In the genomic region with DNA sequence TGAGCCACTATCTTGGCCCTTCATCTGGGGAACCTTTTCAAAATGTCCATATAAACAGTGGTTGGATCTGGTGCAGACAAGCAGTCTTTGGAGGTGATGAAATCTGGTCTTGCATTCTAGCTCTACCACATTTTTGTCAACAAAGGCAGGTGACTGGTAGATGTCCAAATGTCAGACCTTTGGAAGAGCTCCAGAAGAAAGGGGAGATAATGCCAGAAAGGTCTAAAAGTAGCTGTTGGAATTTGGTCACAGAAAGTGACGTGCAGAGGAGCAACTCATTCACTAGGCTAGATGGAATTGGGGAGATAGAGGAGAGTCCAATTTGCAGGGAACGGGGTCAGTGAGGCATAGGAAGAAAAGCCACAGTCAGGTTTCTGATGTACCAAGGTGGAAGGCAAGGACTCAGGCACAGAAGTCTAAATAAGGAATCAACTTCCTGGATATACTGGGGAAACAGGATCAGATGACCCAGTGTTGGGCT, we compare ENCODE assay signal across 18 cellular contexts. TPM values are rescaled to one million over a fixed set of nuclear protein-coding genes. Genes with fewer than 3 reads are reported as not detected.
DNase-seq lines count a peak whose midpoint lies in the region; ATAC-seq and TF ChIP-seq lines count a peak whose summit lies in the region.
"Had no signal": no experiment of that assay in that cellular context is flagged by ENCODE, and none has a peak within 500 bp of the region (broad histone marks: within the 10 kb centered on the region; RNA-seq: fewer than 3 reads in every experiment).

No MANE protein-coding gene starts in this region.

- no peak for TF ChIP-seq CTCF in Caco-2 (IDR thresholded peaks at IDR 0.05; ENCODE audit: insufficient read depth in 1 of 2, low read depth in 1 of 2, low read length in 1 of 2, severe bottlenecking in 1 of 2, unreplicated experiment in 1 of 2)
- TF ChIP-seq CTCF in vagina (IDR thresholded peaks at IDR 0.05), result no peak
- TF ChIP-seq CTCF in H9 (conservative IDR thresholded peaks at IDR 0.05), result no peak

- no peak overlapping the region for H4K91ac ChIP-seq in H9 (ENCODE audit: insufficient read length, low read depth, low read length)

- H3K27me3 Mint-ChIP-seq in Caco-2 (ENCODE audit: insufficient read depth, unreplicated experiment), result no peaks in the 10 kb centered on the region
- H3K27me3 Mint-ChIP-seq in activated CD8-positive, alpha-beta T cell treated with anti-CD3 and anti-CD28 coated beads, Interleukin-2, amount 10 ng/mL, durations not matched to agents 7 days and 5 days (ENCODE audit: low read depth), result peaks cover 4% of the 10 kb centered on the region
- peaks cover 2% of the 10 kb centered on the region for H3K27me3 Mint-ChIP-seq in H9 (ENCODE audit: low read depth)

- H3K4me3 ChIP-seq in Caco-2 (ENCODE audit: low read depth, low read length), result no peak overlapping the region
- H3K4me3 ChIP-seq in mesendoderm (ENCODE audit: low read length), result no peak overlapping the region
- no peak overlapping the region for H3K4me3 ChIP-seq in vagina

- no peak overlapping the region for H2BK20ac ChIP-seq in H9 (ENCODE audit: low read depth, low read length, poor library complexity, severe bottlenecking)

- H3K36me3 Mint-ChIP-seq in Caco-2 (ENCODE audit: insufficient read depth, unreplicated experiment) (peaks cover 13% of the 10 kb centered on the region), H9 (ENCODE audit: insufficient read depth in 1 of 3, low read depth in 3 of 3) (no peaks in the 10 kb centered on the region)
- H3K36me3 Mint-ChIP-seq in activated naive CD4-positive, alpha-beta T cell treated with anti-CD3 and anti-CD28 coated beads, Interleukin-2, amount 50 U/mL, for 72 hours, result no peaks in the 10 kb centered on the region
- H3K36me3 Mint-ChIP-seq in activated CD8-positive, alpha-beta T cell treated with anti-CD3 and anti-CD28 coated beads, Interleukin-2, amount 10 ng/mL, durations not matched to agents 7 days and 5 days (ENCODE audit: low read depth), result no peaks in the 10 kb centered on the region
- H3K36me3 Mint-ChIP-seq: natural killer cell treated with Interleukin-12 subunit alpha and Interleukin-12 subunit beta and Interleukin-15 and Interleukin-18, amount 100 ng/mL, for 72 hours had no signal

- H3K9me3 Mint-ChIP-seq in Caco-2 (ENCODE audit: unreplicated experiment), result peaks cover 9% of the 10 kb centered on the region
- no peaks in the 10 kb centered on the region for H3K9me3 Mint-ChIP-seq in activated naive CD4-positive, alpha-beta T cell treated with anti-CD3 and anti-CD28 coated beads, Interleukin-2, amount 50 U/mL, for 72 hours
- no peaks in the 10 kb centered on the region for H3K9me3 Mint-ChIP-seq in activated CD8-positive, alpha-beta T cell treated with anti-CD3 and anti-CD28 coated beads, Interleukin-2, amount 10 ng/mL, durations not matched to agents 7 days and 5 days (ENCODE audit: insufficient read depth)
- H3K9me3 Mint-ChIP-seq in H9, result no peaks in the 10 kb centered on the region; a peak in 1 of 5 replicates
- H3K9me3 Mint-ChIP-seq: mesothelial cell of epicardium; natural killer cell treated with Interleukin-12 subunit alpha and Interleukin-12 subunit beta and Interleukin-15 and Interleukin-18, amount 100 ng/mL, for 72 hours had no signal

- POLR2A ChIA-PET in Caco-2 (lab: Charles Lee), result interaction anchor here (1.0 kb wide), 1 partner anchor 193 kb away, joined by 4 read pairs; the partner anchor contains the start of gene MPP7
- POLR2A ChIA-PET in activated CD8-positive, alpha-beta T cell treated with anti-CD3 and anti-CD28 coated beads, Interleukin-2, amount 10 ng/mL, durations not matched to agents 7 days and 5 days (lab: Charles Lee), result no interaction called here

- H3K79me2 ChIP-seq in mesendoderm (ENCODE audit: control insufficient read depth, insufficient read depth, low read length) (no peaks in the 10 kb centered on the region), H9 (ENCODE audit: insufficient read depth, low read length) (no peaks in the 10 kb centered on the region)

- CTCF ChIA-PET in Caco-2 (lab: Charles Lee), result no interaction called here
- CTCF ChIA-PET in activated CD8-positive, alpha-beta T cell treated with anti-CD3 and anti-CD28 coated beads, Interleukin-2, amount 10 ng/mL, durations not matched to agents 7 days and 5 days (lab: Charles Lee), result interaction anchor here (0.7 kb wide), 1 partner anchor 15 kb away, joined by 4 read pairs; no protein-coding TSS in a partner anchor

- H2BK5ac ChIP-seq in mesendoderm (ENCODE audit: low read length) (no peak overlapping the region), H9 (ENCODE audit: insufficient read length, low read length) (no peak overlapping the region)

- H3K36me3 ChIP-seq in Caco-2 (ENCODE audit: control insufficient read depth, insufficient read depth, low read length) (0 out of 2 replicates have a peak, but pooled peaks cover 2% of the 10 kb centered on the region), mesendoderm (ENCODE audit: control insufficient read depth, insufficient read depth, low read length) (no peaks in the 10 kb centered on the region), vagina (no peaks in the 10 kb centered on the region)

- H3K4me2 ChIP-seq in mesendoderm (ENCODE audit: low read length) (no peak overlapping the region), H9 (ENCODE audit: insufficient read depth, insufficient read length, low read length) (no peak overlapping the region)

- no peak overlapping the region for H2AFZ ChIP-seq in H9 (ENCODE audit: low read length)

- H3K27ac Mint-ChIP-seq in Caco-2 (ENCODE audit: unreplicated experiment), result peak overlapping the region; percentile 55
- H3K27ac Mint-ChIP-seq in activated naive CD4-positive, alpha-beta T cell treated with anti-CD3 and anti-CD28 coated beads, Interleukin-2, amount 50 U/mL, for 72 hours, result no peak overlapping the region
- H3K27ac Mint-ChIP-seq in activated CD8-positive, alpha-beta T cell treated with anti-CD3 and anti-CD28 coated beads, Interleukin-2, amount 10 ng/mL, durations not matched to agents 7 days and 5 days, result no peak overlapping the region
- H3K27ac Mint-ChIP-seq in H9, result no peak overlapping the region
- H3K27ac Mint-ChIP-seq: mesothelial cell of epicardium, T-helper 17 cell had no signal

- BruUV-seq in Caco-2 (replicated peaks; lab: Mats Ljungman, UMichigan), result no TSS peak

- H4K20me1 ChIP-seq in H9 (ENCODE audit: control insufficient read depth, insufficient read depth, insufficient read length), result no peaks in the 10 kb centered on the region

- no peak overlapping the region for H3K4ac ChIP-seq in mesendoderm (ENCODE audit: low read depth, low read length)
- H3K4ac ChIP-seq in H9 (ENCODE audit: low read depth, low read length), result no peak overlapping the region

- no peaks in the 10 kb centered on the region for H3K79me1 ChIP-seq in mesendoderm (ENCODE audit: low read length)
- H3K79me1 ChIP-seq in H9 (ENCODE audit: insufficient read depth, low read depth, low read length, poor library complexity, severe bottlenecking), result no peaks in the 10 kb centered on the region

- H2BK15ac ChIP-seq in mesendoderm (replicated peaks; ENCODE audit: low read depth) (peak overlapping the region; percentile 79), H9 (ENCODE audit: low read depth, low read length) (no peak overlapping the region)

- DNase-seq in Caco-2 (peak; percentile 79 to 82), HuH-7 (ENCODE audit: low spot score) (peak; percentile 29), cerebellar cortex (ENCODE audit: low spot score) (peak; percentile 66), mesendoderm (no peak), vagina (ENCODE audit: extremely low spot score in 2 of 2) (no peak), H9 (no peak)
- DNase-seq in activated naive CD4-positive, alpha-beta T cell treated with anti-CD3 and anti-CD28 coated beads, Interleukin-2, amount 50 U/mL, for 72 hours (ENCODE audit: low spot score in 2 of 2), result no peak
- no peak for DNase-seq in activated CD8-positive, alpha-beta T cell treated with anti-CD3 and anti-CD28 coated beads, Interleukin-2, amount 10 ng/mL, durations not matched to agents 7 days and 5 days
- DNase-seq: activated CD4-positive, alpha-beta T cell treated with anti-CD3 and anti-CD28 coated beads, Interleukin-2, amount 50 U/mL, for 4 hours; activated CD8-positive, alpha-beta memory T cell treated with anti-CD3 and anti-CD28 coated beads, Interleukin-2, amount 50 U/mL, for 48 hours; HCEC 1CT; left cardiac atrium; NCI-H1092; NCI-H2029; T-helper 17 cell had no signal

- H3T11ph ChIP-seq in H9 (ENCODE audit: low read length), result no peak overlapping the region

- no peaks in the 10 kb centered on the region for H3K9me3 ChIP-seq in Caco-2
- no peaks in the 10 kb centered on the region for H3K9me3 ChIP-seq in vagina
- no peaks in the 10 kb centered on the region for H3K9me3 ChIP-seq in H9 (ENCODE audit: control insufficient read depth, low read depth, low read length)

- intact Hi-C loops in Caco-2 (cut with micrococcal nuclease; ENCODE audit: unreplicated experiment) (loop anchor here (1.0 to 10.0 kb wide), 3 partner anchors 36 to 222 kb away; no protein-coding TSS in a partner anchor), vagina (cut with DNase I) (no loop called here)

- H3K23ac ChIP-seq in mesendoderm (ENCODE audit: low read length), result no peak overlapping the region
- no peak overlapping the region for H3K23ac ChIP-seq in H9 (ENCODE audit: insufficient read length, low read depth, low read length)

- H4K8ac ChIP-seq in mesendoderm (ENCODE audit: low read depth, low read length) (no peak overlapping the region), H9 (replicated peaks; ENCODE audit: insufficient read length, low read depth, low read length) (no peak overlapping the region)

- H3K27ac ChIP-seq in mesendoderm (ENCODE audit: low read depth, low read length) (no peak overlapping the region), vagina (no peak overlapping the region), H9 (ENCODE audit: insufficient read length, low read depth, low read length) (no peak overlapping the region)

- peaks cover 68% of the 10 kb centered on the region for H3K4me1 ChIP-seq in Caco-2
- H3K4me1 ChIP-seq in mesendoderm (ENCODE audit: control insufficient read depth, low read depth, low read length), result peaks cover 11% of the 10 kb centered on the region
- H3K4me1 ChIP-seq in vagina, result no peaks in the 10 kb centered on the region
- H3K4me1 ChIP-seq in H9 (ENCODE audit: insufficient read depth, low read length), result no peaks in the 10 kb centered on the region

- ATAC-seq in activated naive CD4-positive, alpha-beta T cell treated with anti-CD3 and anti-CD28 coated beads, Interleukin-2, amount 50 U/mL, for 72 hours, result no peak
- ATAC-seq in activated CD8-positive, alpha-beta T cell treated with anti-CD3 and anti-CD28 coated beads, Interleukin-2, amount 10 ng/mL, durations not matched to agents 7 days and 5 days, result no peak
- ATAC-seq: natural killer cell treated with Interleukin-12 subunit alpha and Interleukin-12 subunit beta and Interleukin-15 and Interleukin-18, amount 100 ng/mL, for 72 hours; T-helper 17 cell had no signal

- no CpG with 5 or more reads among the region's 2 CpGs for WGBS in mesendoderm (ENCODE audit: extremely low coverage, insufficient coverage, low lambda C conversion rate)
- no CpG with 5 or more reads among the region's 2 CpGs for WGBS in H9 (ENCODE audit: extremely low coverage, insufficient read length, low lambda C conversion rate)

- no peak overlapping the region for H2BK12ac ChIP-seq in H9 (ENCODE audit: insufficient read length, low read depth, low read length)

- no peak overlapping the region for H4K5ac ChIP-seq in mesendoderm (ENCODE audit: low read length)
- no peak overlapping the region for H4K5ac ChIP-seq in H9 (ENCODE audit: insufficient read length, low read depth, low read length)

- H3K18ac ChIP-seq in mesendoderm (ENCODE audit: low read length) (no peak overlapping the region), H9 (ENCODE audit: insufficient read length, low read depth, low read length) (no peak overlapping the region)

- H3K23me2 ChIP-seq in H9 (ENCODE audit: insufficient read length, low read depth, low read length, poor library complexity, severe bottlenecking), result no peaks in the 10 kb centered on the region

- H3K56ac ChIP-seq in mesendoderm (ENCODE audit: low read length) (no peak overlapping the region), H9 (ENCODE audit: insufficient read length, low read depth, low read length) (no peak overlapping the region)

- H2BK120ac ChIP-seq in mesendoderm (ENCODE audit: low read depth, low read length) (no peak overlapping the region), H9 (ENCODE audit: low read depth, low read length, poor library complexity, severe bottlenecking) (no peak overlapping the region)

- no peaks in the 10 kb centered on the region for H3K27me3 ChIP-seq in Caco-2 (replicated peaks; ENCODE audit: control insufficient read depth, insufficient read depth, low read length)
- no peaks in the 10 kb centered on the region for H3K27me3 ChIP-seq in mesendoderm (ENCODE audit: insufficient read depth, low read length, poor library complexity)
- no peaks in the 10 kb centered on the region for H3K27me3 ChIP-seq in vagina
- H3K27me3 ChIP-seq in H9 (ENCODE audit: insufficient read depth, low read length), result no peaks in the 10 kb centered on the region

- H3K9ac ChIP-seq in mesendoderm (ENCODE audit: low read length) (no peak overlapping the region), H9 (ENCODE audit: extremely low read depth, insufficient read length, low read length) (no peak overlapping the region)

- H3K4me1 Mint-ChIP-seq in Caco-2 (ENCODE audit: low read depth, unreplicated experiment) (peaks cover 47% of the 10 kb centered on the region), H9 (peaks cover 7% of the 10 kb centered on the region in 2 experiments)
- H3K4me1 Mint-ChIP-seq in activated CD8-positive, alpha-beta T cell treated with anti-CD3 and anti-CD28 coated beads, Interleukin-2, amount 10 ng/mL, durations not matched to agents 7 days and 5 days (ENCODE audit: low read depth), result peaks cover 4% of the 10 kb centered on the region
- H3K4me1 Mint-ChIP-seq: T-helper 17 cell had no signal

- H3K14ac ChIP-seq in H9 (ENCODE audit: insufficient read depth, low read length), result no peak overlapping the region

- TF ChIP-seq POLR2A in vagina (IDR thresholded peaks at IDR 0.05), result no peak

- H2AK5ac ChIP-seq in mesendoderm (ENCODE audit: low read length), result no peak overlapping the region
- H2AK5ac ChIP-seq in H9 (ENCODE audit: insufficient read length, low read length), result no peak overlapping the region

- peak overlapping the region; percentile 47 for H3K4me3 Mint-ChIP-seq in Caco-2 (ENCODE audit: unreplicated experiment)
- no peak overlapping the region for H3K4me3 Mint-ChIP-seq in activated CD8-positive, alpha-beta T cell treated with anti-CD3 and anti-CD28 coated beads, Interleukin-2, amount 10 ng/mL, durations not matched to agents 7 days and 5 days
- no peak overlapping the region for H3K4me3 Mint-ChIP-seq in H9
- H3K4me3 Mint-ChIP-seq: CD14-positive monocyte; mesothelial cell of epicardium; natural killer cell treated with Interleukin-12 subunit alpha and Interleukin-12 subunit beta and Interleukin-15 and Interleukin-18, amount 100 ng/mL, for 72 hours; T-helper 17 cell had no signal

RNA-seq across cellular contexts. Expression of gene WAC, which starts 36.4 kb away (rescaled TPM):
- total RNA-seq in Caco-2 (2022) (196 TPM in 2 replicates), vagina (112 TPM), H9 (2021) (130 and 134 TPM in 2 replicates)
- 121 TPM for polyA plus RNA-seq in mesendoderm (2013, experiment 1 of 2)
- 122 TPM for polyA plus RNA-seq in mesendoderm (2013, experiment 2 of 2)
- total RNA-seq in activated naive CD4-positive, alpha-beta T cell treated with anti-CD3 and anti-CD28 coated beads, Interleukin-2, amount 50 U/mL, for 72 hours, result 100 to 1,000 TPM; 119 to 120 TPM
- total RNA-seq in activated CD8-positive, alpha-beta T cell treated with anti-CD3 and anti-CD28 coated beads, Interleukin-2, amount 10 ng/mL, durations not matched to agents 7 days and 5 days, result 100 to 1,000 TPM; 126 to 131 TPM

Comparison
In these comparisons a context has a peak if more than half of its experiments do, and no peak if none do; other contexts are left out.
1. DNase-seq: peak in Caco-2 (2 of 2), HuH-7 (single experiment) and cerebellar cortex (single experiment); none in mesendoderm (single experiment), vagina (0 of 2), activated naive CD4-positive, alpha-beta T cell treated with anti-CD3 and anti-CD28 coated beads, Interleukin-2, amount 50 U/mL, for 72 hours (0 of 2), activated CD8-positive, alpha-beta T cell treated with anti-CD3 and anti-CD28 coated beads, Interleukin-2, amount 10 ng/mL, durations not matched to agents 7 days and 5 days (single experiment) and H9 (single experiment).